In genomic region chr1:30892251-30892650, GRCh38 we compare ENCODE assay signal across 21 cellular contexts. TPM values are rescaled to one million over a fixed set of nuclear protein-coding genes. Genes with fewer than 3 reads are reported as not detected.
DNase-seq lines count a peak whose midpoint lies in the region; ATAC-seq, FAIRE-seq and TF ChIP-seq lines count a peak whose summit lies in the region.
"Had no signal": no experiment of that assay in that cellular context is flagged by ENCODE, and none has a peak within 500 bp of the region (broad histone marks: within the 10 kb centered on the region; RNA-seq: fewer than 3 reads in every experiment).

No MANE protein-coding gene starts in this region.

- no peak for TF ChIP-seq CTCF in H9 (conservative IDR thresholded peaks at IDR 0.05)
- no peak for TF ChIP-seq CTCF in GM12878 (IDR thresholded peaks at IDR 0.05 in 2 of 3, conservative IDR thresholded peaks at IDR 0.05 in 1 of 3; ENCODE audit: control insufficient read depth in 2 of 3, extremely low read depth in 1 of 3, insufficient read depth in 1 of 3, low read depth in 3 of 3, low read length in 3 of 3)
- no peak for TF ChIP-seq CTCF in gastroesophageal sphincter (IDR thresholded peaks at IDR 0.05)
- TF ChIP-seq CTCF in sigmoid colon (IDR thresholded peaks at IDR 0.05), result no peak

- no peak for ATAC-seq in GM12878
- no peak for ATAC-seq in gastroesophageal sphincter
- ATAC-seq: GM23338 had no signal

- no peak overlapping the region for H2BK120ac ChIP-seq in H9 (ENCODE audit: low read depth, low read length, poor library complexity, severe bottlenecking)

- no peak overlapping the region for H4K5ac ChIP-seq in H9 (ENCODE audit: insufficient read length, low read depth, low read length)

- H3K36me3 ChIP-seq in GM12878 (ENCODE audit: control insufficient read depth in 2 of 2, insufficient read depth in 2 of 2, low read length in 1 of 2) (no peaks in the 10 kb centered on the region), gastroesophageal sphincter (no peaks in the 10 kb centered on the region), sigmoid colon (no peaks in the 10 kb centered on the region)

- peak overlapping the region in 2 of 3 experiments; percentile 68 to 73; a peak in 4 of 7 replicates for H3K27ac Mint-ChIP-seq in H9
- H3K27ac Mint-ChIP-seq in activated T-cell treated with anti-CD3 and anti-CD28 coated beads, Interleukin-2, amount 50 U/mL, for 24 hours, result no peak overlapping the region
- H3K27ac Mint-ChIP-seq: GM23338 had no signal

- no peak overlapping the region for H3T11ph ChIP-seq in H9 (ENCODE audit: low read length)

- H3K56ac ChIP-seq in H9 (ENCODE audit: insufficient read length, low read depth, low read length), result no peak overlapping the region

- H4K8ac ChIP-seq in H9 (replicated peaks; ENCODE audit: insufficient read length, low read depth, low read length), result no peak overlapping the region

- H3K23ac ChIP-seq in H9 (ENCODE audit: insufficient read length, low read depth, low read length), result no peak overlapping the region

- no peak overlapping the region for H3K4me3 Mint-ChIP-seq in H9
- no peak overlapping the region for H3K4me3 Mint-ChIP-seq in activated T-cell treated with anti-CD3 and anti-CD28 coated beads, Interleukin-2, amount 50 U/mL, for 24 hours
- H3K4me3 Mint-ChIP-seq: GM23338 had no signal

- H2BK12ac ChIP-seq in H9 (ENCODE audit: insufficient read length, low read depth, low read length), result no peak overlapping the region

- no peak overlapping the region for H4K91ac ChIP-seq in H9 (ENCODE audit: insufficient read length, low read depth, low read length)

- H3K9me3 ChIP-seq in H9 (ENCODE audit: control insufficient read depth, low read depth, low read length) (no peaks in the 10 kb centered on the region), GM12878 (replicated peaks; ENCODE audit: control insufficient read depth, insufficient read depth, low read length) (no peaks in the 10 kb centered on the region), gastroesophageal sphincter (no peaks in the 10 kb centered on the region), sigmoid colon (no peaks in the 10 kb centered on the region)

- H3K14ac ChIP-seq in H9 (ENCODE audit: insufficient read depth, low read length), result no peak overlapping the region; the same call in 1 of the 2 replicates

- no peak overlapping the region for H2AFZ ChIP-seq in H9 (ENCODE audit: low read length)
- H2AFZ ChIP-seq in GM12878 (ENCODE audit: control insufficient read depth, low read depth, low read length), result no peak overlapping the region
- H2AFZ ChIP-seq: GM23338, PC-9 had no signal

- H2BK20ac ChIP-seq in H9 (ENCODE audit: low read depth, low read length, poor library complexity, severe bottlenecking), result no peak overlapping the region

- H4K20me1 ChIP-seq in H9 (ENCODE audit: control insufficient read depth, insufficient read depth, insufficient read length) (no peaks in the 10 kb centered on the region), GM12878 (ENCODE audit: control insufficient read depth, insufficient read depth) (no peaks in the 10 kb centered on the region; the same call in 1 of the 2 replicates)

- H3K4me1 ChIP-seq in H9 (ENCODE audit: insufficient read depth, low read length), result peaks cover 5% of the 10 kb centered on the region; the same call in 1 of the 2 replicates
- no peaks in the 10 kb centered on the region for H3K4me1 ChIP-seq in GM12878 (ENCODE audit: control insufficient read depth, insufficient read depth, low read length)
- peaks cover 8 to 100% (median 61%) of the 10 kb centered on the region in 3 donors for H3K4me1 ChIP-seq in gastroesophageal sphincter
- peaks cover 0 to 100% (median 92%) of the 10 kb centered on the region in 4 donors for H3K4me1 ChIP-seq in sigmoid colon

- intact Hi-C loops in GM12878 (cut with micrococcal nuclease; ENCODE audit: unreplicated experiment) (no loop called here), sigmoid colon (cut with DNase I) (no loop called here)

- no peak overlapping the region for H2BK5ac ChIP-seq in H9 (ENCODE audit: insufficient read length, low read length)

- H3K23me2 ChIP-seq in H9 (ENCODE audit: insufficient read length, low read depth, low read length, poor library complexity, severe bottlenecking), result no peaks in the 10 kb centered on the region

- BruUV-seq in GM12878 (replicated peaks; lab: Mats Ljungman, UMichigan), result no TSS peak

- peaks cover 0 to 5% (median 0%) of the 10 kb centered on the region in 3 experiments; a peak in 2 of 7 replicates for H3K36me3 Mint-ChIP-seq in H9 (ENCODE audit: insufficient read depth in 1 of 3, low read depth in 3 of 3)
- no peaks in the 10 kb centered on the region for H3K36me3 Mint-ChIP-seq in activated T-cell treated with anti-CD3 and anti-CD28 coated beads, Interleukin-2, amount 50 U/mL, for 24 hours (ENCODE audit: low read depth)

- H3K27ac ChIP-seq in H9 (ENCODE audit: insufficient read length, low read depth, low read length), result no peak overlapping the region
- H3K27ac ChIP-seq in GM12878 (ENCODE audit: control insufficient read depth, insufficient read depth), result no peak overlapping the region
- H3K27ac ChIP-seq in gastroesophageal sphincter, result peak overlapping the region in 3 of 4 donors; percentile 89 to 98 (median 93)
- peak overlapping the region; percentile 92 to 95 (median 94) for H3K27ac ChIP-seq in sigmoid colon
- H3K27ac ChIP-seq: C4-2B, PC-9 had no signal

- no CpG with 5 or more reads among the region's 1 CpG for WGBS in H9 (ENCODE audit: extremely low coverage, insufficient read length, low lambda C conversion rate)
- WGBS in GM12878 (ENCODE audit: insufficient coverage, insufficient replicate concordance, low lambda C conversion rate, missing lambda C conversion rate), result 0% methylated on average over 1 of the region's 1 CpG
- 100% methylated on average over 1 of the region's 1 CpG; no CpG with 5 or more reads in 1 of the 2 donors for WGBS in gastroesophageal sphincter (ENCODE audit: low coverage in 1 of 2), 2 donors
- WGBS in sigmoid colon, 2 donors, result 86 to 89% methylated on average over 1 of the region's 1 CpG

- H3K27me3 ChIP-seq in H9 (ENCODE audit: insufficient read depth, low read length) (no peaks in the 10 kb centered on the region), GM12878 (replicated peaks in 1 of 2; ENCODE audit: control insufficient read depth in 2 of 2, insufficient read depth in 2 of 2, low read length in 1 of 2) (no peaks in the 10 kb centered on the region; a peak in 4 of 4 replicates), gastroesophageal sphincter (no peaks in the 10 kb centered on the region), sigmoid colon (no peaks in the 10 kb centered on the region)

- SMC1A ChIA-PET in GM12878 (lab: Charles Lee; ENCODE audit: uncharacterized antibody, unreplicated experiment), result interaction anchor here (1.2 to 1.4 kb wide), 3 partner anchors 10 to 91 kb away, joined by 3 to 4 read pairs (median 3); no protein-coding TSS in a partner anchor

- TF ChIP-seq EP300 in GM12878 (IDR thresholded peaks at IDR 0.05; ENCODE audit: borderline replicate concordance in 1 of 2, control insufficient read depth in 1 of 2, low read depth in 2 of 2, low read length in 2 of 2) (no peak), gastroesophageal sphincter (IDR thresholded peaks at IDR 0.05) (no peak), sigmoid colon (IDR thresholded peaks at IDR 0.05) (no peak)

- H3K9ac ChIP-seq in H9 (ENCODE audit: extremely low read depth, insufficient read length, low read length), result no peak overlapping the region
- no peak overlapping the region for H3K9ac ChIP-seq in GM12878 (ENCODE audit: control insufficient read depth, insufficient read depth, low read length)

- CTCF ChIA-PET in GM12878 (lab: Yijun Ruan, JAX), result interaction anchor here (1.2 to 2.0 kb wide), 2 partner anchors 90 to 114 kb away, joined by 3 to 6 read pairs; no protein-coding TSS in a partner anchor

- no peak overlapping the region for H3K4ac ChIP-seq in H9 (ENCODE audit: low read depth, low read length)

- no peak for DNase-seq in H9
- DNase-seq in GM12878 (ENCODE audit: low read depth, low spot score), result no peak
- no peak for DNase-seq in sigmoid colon
- no peak for DNase-seq in HK-2 (ENCODE audit: unreplicated experiment)
- DNase-seq in activated T-cell treated with anti-CD3 and anti-CD28 coated beads, Interleukin-2, amount 50 U/mL, for 24 hours, result no peak
- DNase-seq in GM03348 (ENCODE audit: low spot score), result no peak
- DNase-seq in HPDE6-E6E7 (ENCODE audit: extremely low spot score), result no peak
- DNase-seq: EL, GF-D8, KG1, NCI-H1092 treated with DMSO at 0.1 percent for 48 hours, NCI-H1436 treated with DMSO at 0.1 percent for 48 hours, NCI-H1930, NCI-H2227 treated with DMSO at 0.1 percent for 48 hours, NCI-H510A, PC-9, RPMI8226, SHP77 had no signal

- peaks cover 34 to 47% of the 10 kb centered on the region in 2 experiments for H3K4me1 Mint-ChIP-seq in H9
- H3K4me1 Mint-ChIP-seq in activated T-cell treated with anti-CD3 and anti-CD28 coated beads, Interleukin-2, amount 50 U/mL, for 24 hours (ENCODE audit: low read depth), result no peaks in the 10 kb centered on the region

- no peaks in the 10 kb centered on the region for H3K79me1 ChIP-seq in H9 (ENCODE audit: insufficient read depth, low read depth, low read length, poor library complexity, severe bottlenecking)

- H3K4me2 ChIP-seq in H9 (ENCODE audit: insufficient read depth, insufficient read length, low read length), result no peak overlapping the region
- H3K4me2 ChIP-seq in GM12878 (ENCODE audit: control insufficient read depth, insufficient read depth), result no peak overlapping the region
- H3K4me2 ChIP-seq: GM23338, PC-9 had no signal

- TF ChIP-seq POLR2A in GM12878 (IDR thresholded peaks at IDR 0.05; ENCODE audit: low read depth, low read length) (no peak), gastroesophageal sphincter (IDR thresholded peaks at IDR 0.05) (no peak), sigmoid colon (IDR thresholded peaks at IDR 0.05) (no peak)

- peaks cover 2% of the 10 kb centered on the region for H3K27me3 Mint-ChIP-seq in H9 (ENCODE audit: low read depth)
- H3K27me3 Mint-ChIP-seq in activated T-cell treated with anti-CD3 and anti-CD28 coated beads, Interleukin-2, amount 50 U/mL, for 24 hours, result peaks cover 20% of the 10 kb centered on the region

- H3K79me2 ChIP-seq in H9 (ENCODE audit: insufficient read depth, low read length) (no peaks in the 10 kb centered on the region), GM12878 (ENCODE audit: control insufficient read depth, insufficient read depth, low read length) (no peaks in the 10 kb centered on the region)

- POLR2A ChIA-PET in GM12878 (lab: Charles Lee), result interaction anchor here (0.9 kb wide), 1 partner anchor 11 kb away, joined by 3 read pairs; no protein-coding TSS in a partner anchor

- no peak overlapping the region for H2AK5ac ChIP-seq in H9 (ENCODE audit: insufficient read length, low read length)

- no peak for TF ChIP-seq RAD21 in GM12878 (IDR thresholded peaks at IDR 0.05; ENCODE audit: insufficient read depth, low read depth, low read length)

- RAD21 ChIA-PET in GM12878 (lab: Charles Lee; ENCODE audit: unreplicated experiment), result interaction anchor here (0.8 kb wide), 2 partner anchors 17 to 91 kb away, joined by 3 to 4 read pairs; no protein-coding TSS in a partner anchor

- H3K4me3 ChIP-seq in GM12878 (no peak overlapping the region), gastroesophageal sphincter (no peak overlapping the region), sigmoid colon (no peak overlapping the region)
- H3K4me3 ChIP-seq: GM23338, PC-9 had no signal

- no peak overlapping the region for H2BK15ac ChIP-seq in H9 (ENCODE audit: low read depth, low read length)

- FAIRE-seq in GM12878 (lab: Jason Lieb, UNC), result no peak

- in situ Hi-C loops in GM12878 (cut with MboI), result no loop called here

- H3K18ac ChIP-seq in H9 (ENCODE audit: insufficient read length, low read depth, low read length), result no peak overlapping the region

- H3K9me3 Mint-ChIP-seq in H9, result no peaks in the 10 kb centered on the region; a peak in 1 of 5 replicates
- H3K9me3 Mint-ChIP-seq in activated T-cell treated with anti-CD3 and anti-CD28 coated beads, Interleukin-2, amount 50 U/mL, for 24 hours, result no peaks in the 10 kb centered on the region
- H3K9me3 Mint-ChIP-seq: GM23338 had no signal

RNA-seq across cellular contexts. Expression of gene SDC3, which starts 16.3 kb away (rescaled TPM):
- total RNA-seq in H9 (2021) (24.2 and 25.9 TPM in 2 replicates), GM12878 (2014; rRNA removed) (under 0.01 TPM in 1 of 2 replicates, not detected in the other), GM12878 (2014; rRNA removed; fragmentation: Illumina TruSeq; extraction: Trizol) (0.05 and 0.09 TPM in 2 replicates), GM12878 (2021) (0.24 and 0.36 TPM in 2 replicates), gastroesophageal sphincter (100 to 1,000 TPM in 1 of 4 donors, 10 to 100 TPM in 3; 45.1 to 112 (median 52.6) TPM), sigmoid colon (10 to 100 TPM; 29.9 to 91.1 (median 50.7) TPM)
- 0.06 and 0.24 TPM in 2 replicates for total RNA-seq in GM12878 (2013; cell fraction: nucleolus; rRNA removed)
- 0.12 TPM for polyA plus RNA-seq in GM12878 (2011; ENCODE audit: low read depth)
- polyA plus RNA-seq in GM12878 (2011; rRNA removed) (0.13 and 0.46 TPM in 2 replicates), GM12878 (2014; fragmentation: Illumina TruSeq; extraction: Trizol) (0.04 TPM in 1 of 2 replicates, not detected in the other), GM12878 (2014; fragmentation: Nextera tagmentation; extraction: Ambion mirVana) (under 1 TPM in 1 of 2 experiments, not detected in 1; under 0.01 TPM), GM12878 (2014; rRNA removed) (0.10 and 0.23 TPM in 2 replicates), GM12878 (2016; fragmentation: Nextera tagmentation; extraction: Ambion mirVana) (under 1 TPM in 1 of 2 experiments, not detected in 1; 0.04 TPM), sigmoid colon (10 to 100 TPM in 1 of 3 donors, 1 to 10 TPM in 2; 2.4 to 29.8 (median 6.5) TPM)
- polyA plus RNA-seq in GM12878 (2011; cell fraction: cytosol; rRNA removed), result 0.57 and 0.70 TPM in 2 replicates
- polyA plus RNA-seq in GM12878 (2011; cell fraction: nucleus; rRNA removed), result 0.66 and 0.72 TPM in 2 replicates
- 0.08 and 0.22 TPM in 2 replicates for polyA plus RNA-seq in GM12878 (2012)
- polyA minus RNA-seq in GM12878 (2011; rRNA and poly(A)+ RNA removed), result 0.37 and 0.67 TPM in 2 replicates
- 1.1 TPM in 1 of 2 replicates, not detected in the other for polyA minus RNA-seq in GM12878 (2011; cell fraction: cytosol; rRNA and poly(A)+ RNA removed)
- polyA minus RNA-seq in GM12878 (2011; cell fraction: nucleus; rRNA and poly(A)+ RNA removed), result 0.24 and 0.38 TPM in 2 replicates

Comparison
In these comparisons a context has a peak if more than half of its experiments do, and no peak if none do; other contexts are left out.
1. H3K27ac ChIP-seq: peak in gastroesophageal sphincter (3 of 4) and sigmoid colon (4 of 4); none in H9 (single experiment) and GM12878 (single experiment).
2. RNA of gene SDC3, which starts 16.3 kb away (total RNA-seq): 29.9 to 91.1 TPM in sigmoid colon, 45.1 to 112 TPM in gastroesophageal sphincter and 24.2 to 25.9 TPM in H9; under 0.01 to 0.36 TPM in GM12878; every median in the first group is over 10 times any median in the second.